Comparison of ENCODE assay signal across 4 cellular contexts in the genomic region with DNA sequence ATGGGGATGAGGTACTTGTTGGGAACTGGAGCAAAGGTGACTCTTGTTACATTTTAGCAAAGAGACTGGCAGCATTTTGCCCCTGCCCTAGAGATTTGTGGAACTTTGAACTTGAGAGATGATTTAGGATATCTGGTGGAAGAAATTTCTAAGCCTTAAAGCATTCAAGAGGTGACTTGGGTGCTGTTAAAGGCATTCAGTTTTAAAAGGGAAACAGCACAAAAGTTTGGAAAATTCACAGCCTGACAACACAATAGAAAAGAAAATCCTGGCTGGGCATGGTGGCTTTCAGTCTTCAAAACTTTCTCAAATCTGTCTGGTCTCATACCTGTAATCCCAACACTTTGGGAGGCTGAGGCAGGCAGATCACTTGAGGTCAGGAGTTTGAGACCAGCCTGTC. TPM values are rescaled to one million over a fixed set of nuclear protein-coding genes. Genes with fewer than 3 reads are reported as not detected.
"Had no signal": no experiment of that assay in that cellular context is flagged by ENCODE, and none has a peak within 500 bp of the region (broad histone marks: within the 10 kb centered on the region; RNA-seq: fewer than 3 reads in every experiment).

No MANE protein-coding gene starts in this region.

RNA-seq across cellular contexts. Expression of gene GNGT2, which starts 25.9 kb away (rescaled TPM):
- total RNA-seq: LHCN-M2, MCF 10A, NCI-H460 had no signal

RNA-seq across cellular contexts. Expression of gene ABI3, which starts 26.0 kb away (rescaled TPM):
- total RNA-seq: LHCN-M2, MCF 10A, NCI-H460 had no signal

RNA-seq across cellular contexts. Expression of gene PHOSPHO1, which starts 46.1 kb away (rescaled TPM):
- total RNA-seq: MCF 10A, NCI-H460 had no signal

RNA-seq across cellular contexts. Expression of gene B4GALNT2, which starts 52.0 kb away (rescaled TPM):
- total RNA-seq: LHCN-M2, M059J, NCI-H460 had no signal
